ENCODE assay signal across 28 cellular contexts in genomic region chr13:64234255-64234654, GRCh38.
A peak's percentile ranks its signal among the peaks of the same experiment; 100 is the strongest.
DNase-seq lines count a peak whose midpoint lies in the region; ATAC-seq and TF ChIP-seq lines count a peak whose summit lies in the region.
"Had no signal": no experiment of that assay in that cellular context is flagged by ENCODE, and none has a peak within 500 bp of the region (broad histone marks: within the 10 kb centered on the region; RNA-seq: fewer than 3 reads in every experiment).

No MANE protein-coding gene starts in this region.

- no peak overlapping the region for H3K4me2 ChIP-seq in fibroblast of lung (ENCODE audit: extremely low read depth, insufficient read depth, low read length)

- no peak overlapping the region for H2AFZ ChIP-seq in fibroblast of lung (ENCODE audit: low read length)

- ATAC-seq in HG03520 (IDR thresholded peaks at IDR 0.05; ENCODE audit: unreplicated experiment) (no peak), HG03196 (IDR thresholded peaks at IDR 0.05; ENCODE audit: unreplicated experiment) (no peak)
- ATAC-seq: activated T-cell treated with anti-CD3 and anti-CD28 coated beads, Interleukin-2, amount 50 U/mL, for 4 hours; heart right ventricle; K562 had no signal

- DNase-seq in HS-27A (ENCODE audit: low read depth) (peak; percentile 71), SJSA1 (ENCODE audit: low read depth in 1 of 2, low spot score in 2 of 2) (peak in 1 of 2 experiments; percentile 35), fibroblast of lung (ENCODE audit: low read depth in 2 of 2) (peak; percentile 45 to 89), pulmonary artery endothelial cell (ENCODE audit: low read depth, low spot score) (peak; percentile 67), ACHN (no peak), SIG-M5 (lab: John Stamatoyannopoulos, UW) (no peak)
- DNase-seq: activated CD4-positive, alpha-beta T cell treated with anti-CD3 and anti-CD28 coated beads, Interleukin-2, amount 10 ng/mL, durations not matched to agents 24 days and 14 days; activated naive CD4-positive, alpha-beta T cell; activated T-cell treated with anti-CD3 and anti-CD28 coated beads, Interleukin-2, amount 50 U/mL, for 4 hours; CD8-positive, alpha-beta memory T cell; cortex of kidney; endodermal cell; H9; heart right ventricle; MV-4-11; NCI-H146; NCI-H524; stimulated activated CD4-positive, alpha-beta T cell treated with anti-CD3 and anti-CD28 coated beads, Interleukin-1b, Interleukin-23, amount 100 ng/mL, for 48 hours; T-helper 2 cell; upper lobe of left lung had no signal

- no peak for TF ChIP-seq CTCF in fibroblast of lung (conservative IDR thresholded peaks at IDR 0.05 in 1 of 2, IDR thresholded peaks at IDR 0.05 in 1 of 2; ENCODE audit: low read depth in 1 of 2, low read length in 2 of 2)

- H3K36me3 ChIP-seq in SJSA1, result no peaks in the 10 kb centered on the region
- no peaks in the 10 kb centered on the region for H3K36me3 ChIP-seq in fibroblast of lung (ENCODE audit: control insufficient read depth, insufficient read depth, low read length)
- H3K36me3 ChIP-seq: cardiac muscle cell, heart right ventricle, prostate gland, upper lobe of left lung had no signal

- H3K27ac ChIP-seq in SJSA1 (peak overlapping the region; percentile 26; the same call in 1 of the 2 replicates), fibroblast of lung (ENCODE audit: insufficient read depth, low read length) (no peak overlapping the region)
- H3K27ac ChIP-seq: cardiac muscle cell, heart right ventricle, HL-60, prostate gland, skin epidermis, upper lobe of left lung, VCaP had no signal

- H3K9ac ChIP-seq in fibroblast of lung (ENCODE audit: insufficient read depth, low read length), result no peak overlapping the region

- 0 out of 2 replicates have a peak, but pooled peaks cover 7% of the 10 kb centered on the region for H3K4me1 ChIP-seq in SJSA1 (replicated peaks)
- no peaks in the 10 kb centered on the region for H3K4me1 ChIP-seq in fibroblast of lung (ENCODE audit: control insufficient read depth, extremely low read depth, insufficient read depth, low read length)
- H3K4me1 ChIP-seq: heart right ventricle, prostate gland, upper lobe of left lung had no signal

- H3K9me3 ChIP-seq in SJSA1 (replicated peaks), result no peaks in the 10 kb centered on the region
- H3K9me3 ChIP-seq in fibroblast of lung (ENCODE audit: control insufficient read depth, insufficient read depth, low read depth, low read length), result no peaks in the 10 kb centered on the region
- H3K9me3 ChIP-seq: prostate gland, upper lobe of left lung had no signal

- H3K4me3 ChIP-seq in SJSA1 (no peak overlapping the region), fibroblast of lung (replicated peaks in 1 of 4; ENCODE audit: control extremely low read depth in 1 of 4, insufficient read depth in 1 of 4, low read depth in 3 of 4, low read length in 4 of 4) (no peak overlapping the region)
- H3K4me3 ChIP-seq: cardiac muscle cell, heart right ventricle, K562, prostate gland, skin epidermis, upper lobe of left lung had no signal

- H3K27me3 ChIP-seq in SJSA1 (replicated peaks) (no peaks in the 10 kb centered on the region), fibroblast of lung (ENCODE audit: control insufficient read depth, insufficient read depth, low read length) (no peaks in the 10 kb centered on the region)
- H3K27me3 ChIP-seq: cardiac muscle cell, heart right ventricle, upper lobe of left lung had no signal

- in situ Hi-C loops in ACHN (cut with HindIII; ENCODE audit: low pct_ligation_motif_present, low pct_unique_long_range_greater_than_20kb, low sequenced_read_pairs), result no loop called here

- no peaks in the 10 kb centered on the region for H4K20me1 ChIP-seq in fibroblast of lung (ENCODE audit: control insufficient read depth, extremely low read depth, insufficient read depth, low read length)

- H3K79me2 ChIP-seq in fibroblast of lung (ENCODE audit: control insufficient read depth, insufficient read depth, low read length), result no peaks in the 10 kb centered on the region

Comparison
In these comparisons a context has a peak if more than half of its experiments do, and no peak if none do; other contexts are left out.
1. DNase-seq: peak in HS-27A (single experiment), fibroblast of lung (2 of 2) and pulmonary artery endothelial cell (single experiment); none in ACHN (single experiment) and SIG-M5 (single experiment).